23 cellular contexts compared by ENCODE assay signal in genomic region chr19:21908066-21908465, GRCh38.
"Had no signal": no experiment of that assay in that cellular context is flagged by ENCODE, and none has a peak within 500 bp of the region (broad histone marks: within the 10 kb centered on the region; RNA-seq: fewer than 3 reads in every experiment).

No MANE protein-coding gene starts in this region.

- H3K4me1 ChIP-seq: stomach, suprapubic skin, testis, thyroid gland, tibial artery, tibial nerve, transverse colon, upper lobe of left lung, upper lobe of right lung, uterus, vagina had no signal

- H3K27ac ChIP-seq: stomach, suprapubic skin, testis, thoracic aorta, thyroid gland, tibial artery, tibial nerve, transverse colon, upper lobe of left lung, upper lobe of right lung, uterus, vagina had no signal

- H3K27me3 ChIP-seq: stomach, suprapubic skin, testis, thyroid gland, tibial artery, tibial nerve, transverse colon, upper lobe of left lung, upper lobe of right lung, uterus, vagina had no signal

- DNase-seq: stimulated activated CD4-positive, alpha-beta T cell treated with anti-CD3 and anti-CD28 coated beads, Interleukin-2, amount 100 ng/mL, for 48 hours; stimulated activated CD4-positive, alpha-beta T cell treated with anti-CD3 and anti-CD28 coated beads, Interleukin-4, amount 100 ng/mL, for 1 hour; stimulated activated CD4-positive, alpha-beta T cell treated with anti-CD3 and anti-CD28 coated beads, Interleukin-4, amount 100 ng/mL, for 24 hours; stimulated activated CD4-positive, alpha-beta T cell treated with anti-CD3 and anti-CD28 coated beads, Interleukin-4, amount 100 ng/mL, for 4 hours; stimulated activated CD8-positive, alpha-beta memory T cell treated with anti-CD3 and anti-CD28 coated beads, Interleukin-4, amount 100 ng/mL, for 48 hours; stimulated activated naive B cell treated with anti-CD40 and anti-IgM and Interleukin-4, amounts not matched to agents 10 μg/mL and 1 μg/mL and 100 μg/mL, for 72 hours; stimulated activated naive CD4-positive, alpha-beta T cell; stimulated activated naive CD4-positive, alpha-beta T cell treated with Interleukin-2 at 50 U/mL for 16 hours; stimulated activated naive CD8-positive, alpha-beta T cell treated with anti-CD3 and anti-CD28 coated beads, Interleukin-15, amount 100 ng/mL, for 72 hours; stimulated activated naive CD8-positive, alpha-beta T cell treated with anti-CD3 and anti-CD28 coated beads, Interleukin-15, Interleukin-2, amounts not matched to agents 100 U/mL and 50 U/mL, for 24 hours; stomach; substantia nigra; testis; thyroid gland; tibial artery; transverse colon; upper lobe of left lung; upper lobe of right lung; uterus had no signal

- H3K4me3 ChIP-seq: stomach, suprapubic skin, testis, thoracic aorta, thyroid gland, tibial artery, tibial nerve, transverse colon, upper lobe of left lung, upper lobe of right lung, uterus, vagina had no signal

- H3K36me3 ChIP-seq: stomach, suprapubic skin, thoracic aorta, thyroid gland, tibial artery, tibial nerve, transverse colon, upper lobe of left lung, upper lobe of right lung, uterus, vagina had no signal

- H3K9me3 ChIP-seq: suprapubic skin, testis, thyroid gland, upper lobe of right lung, uterus, vagina had no signal
